24 cellular contexts compared by ENCODE assay signal in the genomic region with DNA sequence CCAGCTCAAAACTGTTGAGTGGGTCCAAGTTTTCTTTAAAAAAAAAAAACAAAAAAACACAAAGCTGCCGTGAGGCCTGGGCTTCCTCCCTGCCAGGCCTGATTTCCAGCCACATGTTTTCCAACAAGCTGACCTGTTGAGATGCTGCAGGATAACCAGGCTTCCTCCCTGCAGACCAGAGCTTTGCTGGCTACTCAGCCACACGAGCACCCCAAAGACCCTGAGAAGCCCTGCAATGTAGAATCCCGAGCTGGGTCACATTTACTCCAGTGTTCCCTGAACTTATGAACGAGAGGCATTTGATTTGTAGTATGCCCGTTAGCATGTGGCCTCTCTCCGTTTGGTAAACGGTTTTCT. TPM values are rescaled to one million over a fixed set of nuclear protein-coding genes. Genes with fewer than 3 reads are reported as not detected.
DNase-seq lines count a peak whose midpoint lies in the region; ATAC-seq and TF ChIP-seq lines count a peak whose summit lies in the region.
"Had no signal": no experiment of that assay in that cellular context is flagged by ENCODE, and none has a peak within 500 bp of the region (broad histone marks: within the 10 kb centered on the region; RNA-seq: fewer than 3 reads in every experiment).

No MANE protein-coding gene starts in this region.

- H3K4me1 ChIP-seq in SK-N-SH (ENCODE audit: control insufficient read depth in 1 of 2, insufficient read depth in 2 of 2, low read depth in 1 of 2, low read length in 1 of 2) (peaks cover 13 to 25% of the 10 kb centered on the region in 2 experiments; a peak in 1 of 4 replicates), ascending aorta (peaks cover 6 to 51% of the 10 kb centered on the region in 2 donors), left lung (peaks cover 10 to 41% of the 10 kb centered on the region in 2 donors), subcutaneous abdominal adipose tissue (ENCODE audit: control insufficient read depth in 5 of 5, insufficient read depth in 5 of 5, low read length in 5 of 5) (peaks cover 19 to 61% (median 55%) of the 10 kb centered on the region in 5 donors)

- POLR2A ChIA-PET in SK-N-SH (lab: Yijun Ruan, JAX): no interaction called here

- ATAC-seq in SK-N-SH treated with all-trans-retinoic acid at 6 μM for 48 hours: no peak
- no peak for ATAC-seq in left lung
- no peak for ATAC-seq in left lobe of liver
- ATAC-seq in GM18858 (IDR thresholded peaks at IDR 0.05; ENCODE audit: unreplicated experiment): no peak
- ATAC-seq: natural killer cell treated with Interleukin-12 subunit alpha and Interleukin-12 subunit beta and Interleukin-15 and Interleukin-18, amount 100 ng/mL, for 72 hours; stimulated activated effector memory CD8-positive, alpha-beta T cell treated with anti-CD3 and anti-CD28 coated beads, Interleukin-12 subunit alpha, Interleukin-12 subunit beta, amount 100 ng/mL, for 72 hours had no signal

- no peak for TF ChIP-seq RAD21 in SK-N-SH (IDR thresholded peaks at IDR 0.05; ENCODE audit: low read length)

- H3K36me3 ChIP-seq in SK-N-SH (replicated peaks in 1 of 2; ENCODE audit: control insufficient read depth in 1 of 2, insufficient read depth in 2 of 2, low read length in 1 of 2) (no peaks in the 10 kb centered on the region), ascending aorta (no peaks in the 10 kb centered on the region), left lung (peaks cover 0 to 18% of the 10 kb centered on the region in 2 donors), subcutaneous abdominal adipose tissue (ENCODE audit: control insufficient read depth in 5 of 5, insufficient read depth in 5 of 5, low read length in 5 of 5) (peaks cover 0 to 22% (median 10%) of the 10 kb centered on the region in 5 donors)
- H3K36me3 ChIP-seq: esophagus squamous epithelium had no signal

- DNase-seq in SK-N-SH (peak; percentile 53), ascending aorta (ENCODE audit: low spot score in 2 of 2) (no peak), left lung (no peak), left lobe of liver (ENCODE audit: low spot score) (no peak), SKM-1 (lab: John Stamatoyannopoulos, UW; ENCODE audit: unreplicated experiment) (no peak)
- DNase-seq: activated CD8-positive, alpha-beta memory T cell treated with anti-CD3 and anti-CD28 coated beads for 24 hours; activated naive CD4-positive, alpha-beta T cell treated with anti-CD3 and anti-CD28 coated beads for 36 hours; activated T-cell treated with anti-CD3 and anti-CD28 coated beads, Interleukin-2, amount 50 U/mL, for 24 hours; CD8-positive, alpha-beta memory T cell; cerebellar nuclear complex; effector CD8-positive, alpha-beta T cell; esophagus squamous epithelium; KG1; NCI-H1436; NCI-H524; NK-92 treated with Interleukin-12 subunit alpha and Interleukin-12 subunit beta, amount 100 ng/mL, for 24 hours; stimulated activated CD4-positive, alpha-beta T cell treated with anti-CD3 and anti-CD28 coated beads, Interleukin-1b, Interleukin-23, amount 100 ng/mL, for 48 hours had no signal

- H3K9me3 ChIP-seq in SK-N-SH: no peaks in the 10 kb centered on the region
- no peaks in the 10 kb centered on the region for H3K9me3 ChIP-seq in ascending aorta
- no peaks in the 10 kb centered on the region for H3K9me3 ChIP-seq in left lung
- H3K9me3 ChIP-seq in subcutaneous abdominal adipose tissue (ENCODE audit: control insufficient read depth in 5 of 5, low read length in 5 of 5): no peaks in the 10 kb centered on the region
- H3K9me3 ChIP-seq: esophagus squamous epithelium, tibial nerve had no signal

- intact Hi-C loops in ascending aorta (cut with DNase I): loop anchor here (10.0 kb wide), 4 partner anchors 424 to 1574 kb away; a partner anchor contains a TSS
- intact Hi-C loops in left lung (cut with DNase I): no loop called here

- H3K27me3 ChIP-seq in SK-N-SH (ENCODE audit: insufficient read depth) (no peaks in the 10 kb centered on the region), ascending aorta (no peaks in the 10 kb centered on the region), left lung (peaks cover 9 to 87% of the 10 kb centered on the region in 2 donors), subcutaneous abdominal adipose tissue (ENCODE audit: control insufficient read depth in 5 of 5, insufficient read depth in 4 of 5, low read length in 5 of 5) (no peaks in the 10 kb centered on the region)
- H3K27me3 ChIP-seq: esophagus squamous epithelium, tibial nerve had no signal

- H3K9ac ChIP-seq in SK-N-SH: no peak overlapping the region
- peak overlapping the region in 2 of 5 donors; percentile 41 to 42 for H3K9ac ChIP-seq in subcutaneous abdominal adipose tissue (ENCODE audit: low read length in 5 of 5)

- no peaks in the 10 kb centered on the region for H3K9me2 ChIP-seq in SK-N-SH

- H2AFZ ChIP-seq in SK-N-SH (ENCODE audit: low read depth): no peak overlapping the region

- H3F3A ChIP-seq in SK-N-SH (replicated peaks; ENCODE audit: insufficient read depth): peaks cover 3% of the 10 kb centered on the region

- TF ChIP-seq EP300 in SK-N-SH (IDR thresholded peaks at IDR 0.05; ENCODE audit: borderline replicate concordance in 1 of 2, low read depth in 1 of 2, low read length in 1 of 2): no peak

- H3K79me2 ChIP-seq in SK-N-SH (ENCODE audit: insufficient read depth): peaks cover 83% of the 10 kb centered on the region

- H3K27ac ChIP-seq in SK-N-SH (ENCODE audit: low read depth in 2 of 2, low read length in 1 of 2) (peak overlapping the region in 1 of 2 experiments; percentile 51; a peak in 1 of 4 replicates), ascending aorta (peak overlapping the region; percentile 97), left lung (peak overlapping the region; percentile 28 to 98), subcutaneous abdominal adipose tissue (ENCODE audit: low read depth, low read length) (peak overlapping the region; percentile 94)
- H3K27ac ChIP-seq: 22Rv1 had no signal

- TF ChIP-seq CTCF in SK-N-SH (IDR thresholded peaks at IDR 0.05) (no peak), ascending aorta (IDR thresholded peaks at IDR 0.05) (no peak), left lung (IDR thresholded peaks at IDR 0.05) (no peak)

- peaks cover 19% of the 10 kb centered on the region; the same call in 1 of the 2 replicates for H4K20me1 ChIP-seq in SK-N-SH (ENCODE audit: insufficient read depth)

- 95% methylated on average over 7 of the region's 7 CpGs for WGBS in SK-N-SH (ENCODE audit: low lambda C conversion rate)

- CTCF ChIA-PET in SK-N-SH (lab: Yijun Ruan, JAX): interaction anchor here (1.0 to 2.5 kb wide), 3 partner anchors 34 to 273 kb away, joined by 3 to 10 read pairs (median 4); no protein-coding TSS in a partner anchor

- H3K4me3 ChIP-seq in SK-N-SH (ENCODE audit: low read depth in 2 of 2, low read length in 1 of 2): no peak overlapping the region
- H3K4me3 ChIP-seq in ascending aorta: no peak overlapping the region
- no peak overlapping the region for H3K4me3 ChIP-seq in left lung
- H3K4me3 ChIP-seq in subcutaneous abdominal adipose tissue (ENCODE audit: low read depth in 1 of 5, low read length in 5 of 5): no peak overlapping the region
- H3K4me3 ChIP-seq: esophagus squamous epithelium, tibial nerve had no signal

- H3K4me2 ChIP-seq in SK-N-SH: no peak overlapping the region

TF ChIP-seq in SK-N-SH, 30 proteins besides CTCF, POLR2A, EP300 and RAD21 (continues in another document):
- TF ChIP-seq RFX5 (IDR thresholded peaks at IDR 0.05; ENCODE audit: low read length) (no peak), RXRA (IDR thresholded peaks at IDR 0.05; ENCODE audit: borderline replicate concordance, low read depth) (no peak), NFIC (IDR thresholded peaks at IDR 0.05; ENCODE audit: borderline replicate concordance) (no peak), NRF1 (IDR thresholded peaks at IDR 0.05; ENCODE audit: low read depth, low read length) (no peak), GATA2 (CRISPR knock-in tag; IDR thresholded peaks at IDR 0.05) (peak; percentile 42; the same call in 1 of the 2 replicates), FOXM1 (IDR thresholded peaks at IDR 0.05; ENCODE audit: low read depth) (no peak), MEF2A (IDR thresholded peaks at IDR 0.05; ENCODE audit: borderline replicate concordance, low read depth) (no peak), RCOR1 (IDR thresholded peaks at IDR 0.05; ENCODE audit: low read length) (0 out of 2 replicates have a peak, but pooled peaks have one; percentile 16)
- TF ChIP-seq, protein P1, sequence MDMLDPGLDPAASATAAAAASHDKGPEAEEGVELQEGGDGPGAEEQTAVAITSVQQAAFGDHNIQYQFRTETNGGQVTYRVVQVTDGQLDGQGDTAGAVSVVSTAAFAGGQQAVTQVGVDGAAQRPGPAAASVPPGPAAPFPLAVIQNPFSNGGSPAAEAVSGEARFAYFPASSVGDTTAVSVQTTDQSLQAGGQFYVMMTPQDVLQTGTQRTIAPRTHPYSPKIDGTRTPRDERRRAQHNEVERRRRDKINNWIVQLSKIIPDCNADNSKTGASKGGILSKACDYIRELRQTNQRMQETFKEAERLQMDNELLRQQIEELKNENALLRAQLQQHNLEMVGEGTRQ (IDR thresholded peaks at IDR 0.05; ENCODE audit: borderline replicate concordance, low read depth, low read length): no peak

TF ChIP-seq in SK-N-SH treated with all-trans-retinoic acid at 6 μM for 48 hours, 23 proteins besides CTCF, POLR2A, EP300 and RAD21 (continues in another document):
- no peak for TF ChIP-seq CSDC2 (CRISPR knock-in tag; IDR thresholded peaks at IDR 0.05)
- TF ChIP-seq, protein P2, sequence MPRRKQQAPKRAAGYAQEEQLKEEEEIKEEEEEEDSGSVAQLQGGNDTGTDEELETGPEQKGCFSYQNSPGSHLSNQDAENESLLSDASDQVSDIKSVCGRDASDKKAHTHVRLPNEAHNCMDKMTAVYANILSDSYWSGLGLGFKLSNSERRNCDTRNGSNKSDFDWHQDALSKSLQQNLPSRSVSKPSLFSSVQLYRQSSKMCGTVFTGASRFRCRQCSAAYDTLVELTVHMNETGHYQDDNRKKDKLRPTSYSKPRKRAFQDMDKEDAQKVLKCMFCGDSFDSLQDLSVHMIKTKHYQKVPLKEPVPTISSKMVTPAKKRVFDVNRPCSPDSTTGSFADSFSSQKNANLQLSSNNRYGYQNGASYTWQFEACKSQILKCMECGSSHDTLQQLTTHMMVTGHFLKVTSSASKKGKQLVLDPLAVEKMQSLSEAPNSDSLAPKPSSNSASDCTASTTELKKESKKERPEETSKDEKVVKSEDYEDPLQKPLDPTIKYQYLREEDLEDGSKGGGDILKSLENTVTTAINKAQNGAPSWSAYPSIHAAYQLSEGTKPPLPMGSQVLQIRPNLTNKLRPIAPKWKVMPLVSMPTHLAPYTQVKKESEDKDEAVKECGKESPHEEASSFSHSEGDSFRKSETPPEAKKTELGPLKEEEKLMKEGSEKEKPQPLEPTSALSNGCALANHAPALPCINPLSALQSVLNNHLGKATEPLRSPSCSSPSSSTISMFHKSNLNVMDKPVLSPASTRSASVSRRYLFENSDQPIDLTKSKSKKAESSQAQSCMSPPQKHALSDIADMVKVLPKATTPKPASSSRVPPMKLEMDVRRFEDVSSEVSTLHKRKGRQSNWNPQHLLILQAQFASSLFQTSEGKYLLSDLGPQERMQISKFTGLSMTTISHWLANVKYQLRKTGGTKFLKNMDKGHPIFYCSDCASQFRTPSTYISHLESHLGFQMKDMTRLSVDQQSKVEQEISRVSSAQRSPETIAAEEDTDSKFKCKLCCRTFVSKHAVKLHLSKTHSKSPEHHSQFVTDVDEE (CRISPR knock-in tag; IDR thresholded peaks at IDR 0.05): no peak

RNA-seq across cellular contexts. Expression of a gene that starts 3.9 kb away (rescaled TPM):
- polyA plus RNA-seq in SK-N-SH (2012; rRNA removed): 6.8 and 9.1 TPM in 2 replicates
- polyA plus RNA-seq in SK-N-SH (2012; cell fraction: cytosol; rRNA removed): 6.5 and 8.5 TPM in 2 replicates
- 11.2 and 11.3 TPM in 2 replicates for polyA plus RNA-seq in SK-N-SH (2012; cell fraction: nucleus; rRNA removed)
- total RNA-seq in ascending aorta (72.8 TPM), left lung (100 to 1,000 TPM in 1 of 2 donors, 10 to 100 TPM in 1; 43.9 to 102 TPM), left lobe of liver (35.9 TPM)
- polyA plus RNA-seq: CD8-positive, alpha-beta memory T cell had no signal
